11 cellular contexts compared by ENCODE assay signal in genomic region chr3:107142171-107142570, GRCh38.
"Had no signal": no experiment of that assay in that cellular context is flagged by ENCODE, and none has a peak within 500 bp of the region (broad histone marks: within the 10 kb centered on the region; RNA-seq: fewer than 3 reads in every experiment).

No MANE protein-coding gene starts in this region.

- H3K9me3 ChIP-seq: pancreas had no signal

- H3K4me1 ChIP-seq: pancreas had no signal

- H3K36me3 ChIP-seq: brain microvascular endothelial cell, pancreas had no signal

- H3K27ac Mint-ChIP-seq: activated T-helper 17 cell treated with anti-CD3 and anti-CD28 coated beads, Interleukin-2, amount 50 U/mL, for 72 hours had no signal

- H3K4me3 ChIP-seq: pancreas had no signal

- H3K4me1 Mint-ChIP-seq: activated T-helper 17 cell treated with anti-CD3 and anti-CD28 coated beads, Interleukin-2, amount 50 U/mL, for 72 hours; central memory CD8-positive, alpha-beta T cell had no signal

- H3K27ac ChIP-seq: brain microvascular endothelial cell, pancreas had no signal

- H3K27me3 ChIP-seq: brain microvascular endothelial cell, pancreas had no signal

- DNase-seq: activated CD4-positive, CD25-positive, alpha-beta regulatory T cell treated with anti-CD3 and anti-CD28 coated beads, Interleukin-2, amount 50 U/mL, for 72 hours; activated naive CD4-positive, alpha-beta T cell treated with Interleukin-2 at 50 U/mL for 16 hours; anterior cingulate cortex; brain microvascular endothelial cell; effector CD8-positive, alpha-beta T cell; foreskin fibroblast; glutamatergic neuron; pancreas; stimulated activated CD4-positive, alpha-beta T cell treated with anti-CD3 and anti-CD28 coated beads, Interleukin-2, amount 100 ng/mL, for 24 hours had no signal

- ATAC-seq: activated T-helper 17 cell treated with anti-CD3 and anti-CD28 coated beads, Interleukin-2, amount 50 U/mL, for 72 hours; pancreas had no signal

- H3K4me3 Mint-ChIP-seq: activated T-helper 17 cell treated with anti-CD3 and anti-CD28 coated beads, Interleukin-2, amount 50 U/mL, for 72 hours; central memory CD8-positive, alpha-beta T cell had no signal

- H3K9me3 Mint-ChIP-seq: activated T-helper 17 cell treated with anti-CD3 and anti-CD28 coated beads, Interleukin-2, amount 50 U/mL, for 72 hours had no signal
